ENCODE assay signal across 6 cellular contexts in genomic region chr10:132267916-132268315, GRCh38. TPM values are rescaled to one million over a fixed set of nuclear protein-coding genes. Genes with fewer than 3 reads are reported as not detected.
DNase-seq lines count a peak whose midpoint lies in the region; ATAC-seq and TF ChIP-seq lines count a peak whose summit lies in the region.
"Not testable (repeated sequence)": the region's sequence is repeated elsewhere in the genome, so short reads cannot be mapped to it uniquely, and the experiment has no call there.

No MANE protein-coding gene starts in this region.

- H3F3A ChIP-seq in neural progenitor cell (ENCODE audit: low read depth) = not testable (repeated sequence)

- not testable (repeated sequence) for H3K36me3 Mint-ChIP-seq in chondrocyte (ENCODE audit: low read depth); glutamatergic neuron (ENCODE audit: unreplicated experiment); neural progenitor cell

- H3K4me1 Mint-ChIP-seq in chondrocyte (ENCODE audit: low read depth) = peaks cover 19% of the 10 kb centered on the region
- H3K4me1 Mint-ChIP-seq in glutamatergic neuron (ENCODE audit: low read depth, unreplicated experiment) = peaks cover 43% of the 10 kb centered on the region
- peaks cover 43% of the 10 kb centered on the region for H3K4me1 Mint-ChIP-seq in neural progenitor cell

- not testable (repeated sequence) for H3K27ac ChIP-seq in neural progenitor cell; aorta (ENCODE audit: low read depth in 1 of 2, low read length in 2 of 2)

- H3K4me3 ChIP-seq in neural progenitor cell; aorta (ENCODE audit: low read length in 2 of 2): not testable (repeated sequence)

- not testable (repeated sequence) for H2AFZ ChIP-seq in neural progenitor cell (replicated peaks)

- not testable (repeated sequence) for H3K4me2 ChIP-seq in neural progenitor cell

- intact Hi-C loops in left ventricle myocardium superior (cut with micrococcal nuclease); posterior vena cava (cut with DNase I); aorta (cut with DNase I): not testable (repeated sequence)

- not testable (repeated sequence) for H3K9me3 ChIP-seq in neural progenitor cell (ENCODE audit: low read depth); aorta (ENCODE audit: control insufficient read depth, low read length)

- not testable (repeated sequence) for H3K27ac Mint-ChIP-seq in chondrocyte (ENCODE audit: unreplicated experiment); glutamatergic neuron (ENCODE audit: unreplicated experiment); neural progenitor cell

- not testable (repeated sequence) for H3K4me3 Mint-ChIP-seq in chondrocyte (ENCODE audit: unreplicated experiment)
- H3K4me3 Mint-ChIP-seq in glutamatergic neuron (ENCODE audit: unreplicated experiment) = peak overlapping the region; percentile 74
- H3K4me3 Mint-ChIP-seq in neural progenitor cell = peak overlapping the region; percentile 68

- not testable (repeated sequence) for TF ChIP-seq CTCF in chondrocyte (IDR thresholded peaks at IDR 0.05); glutamatergic neuron (IDR thresholded peaks at IDR 0.05; ENCODE audit: partially characterized antibody, unreplicated experiment); neural progenitor cell (IDR thresholded peaks at IDR 0.05)

- not testable (repeated sequence) for ATAC-seq in left ventricle myocardium superior; aorta (ENCODE audit: low FRiP score)

- WGBS in aorta, 2 donors = 90 to 93% methylated on average over 12 of the region's 12 CpGs

- not testable (repeated sequence) for H4K20me1 ChIP-seq in neural progenitor cell (ENCODE audit: low read depth)

- peaks cover 16% of the 10 kb centered on the region for H3K4me1 ChIP-seq in neural progenitor cell
- H3K4me1 ChIP-seq in aorta (ENCODE audit: control insufficient read depth in 1 of 2, insufficient read depth in 2 of 2, low read length in 2 of 2) = not testable (repeated sequence)

- not testable (repeated sequence) for H3K9ac ChIP-seq in neural progenitor cell

- DNase-seq in chondrocyte (ENCODE audit: low spot score) = peak; percentile 62
- not testable (repeated sequence) for DNase-seq in glutamatergic neuron; neural progenitor cell (ENCODE audit: low spot score)
- peak; percentile 16 for DNase-seq in left ventricle myocardium superior
- DNase-seq in posterior vena cava (ENCODE audit: low spot score) = peak; percentile 54
- DNase-seq in aorta = peak; percentile 8 to 31

- H3K79me2 ChIP-seq in neural progenitor cell (ENCODE audit: low read depth) = not testable (repeated sequence)

- not testable (repeated sequence) for H3K27me3 ChIP-seq in neural progenitor cell; aorta (ENCODE audit: control insufficient read depth in 1 of 2, insufficient read depth in 2 of 2, low read length in 1 of 2)

- H3K27me3 Mint-ChIP-seq in chondrocyte (ENCODE audit: low read depth) = not testable (repeated sequence)
- peaks cover 21% of the 10 kb centered on the region for H3K27me3 Mint-ChIP-seq in glutamatergic neuron (ENCODE audit: unreplicated experiment)
- H3K27me3 Mint-ChIP-seq in neural progenitor cell (ENCODE audit: insufficient read depth, low read depth) = peaks cover 13% of the 10 kb centered on the region

- H3K9me3 Mint-ChIP-seq in chondrocyte (ENCODE audit: low read depth); neural progenitor cell: not testable (repeated sequence)
- peaks cover 15% of the 10 kb centered on the region for H3K9me3 Mint-ChIP-seq in glutamatergic neuron (ENCODE audit: unreplicated experiment)

- H3K36me3 ChIP-seq in neural progenitor cell; aorta (ENCODE audit: control insufficient read depth in 1 of 2, insufficient read depth in 2 of 2, low read length in 1 of 2): not testable (repeated sequence)

RNA-seq across cellular contexts. Expression of gene STK32C, which starts 39.8 kb away (rescaled TPM):
- 15.8 to 17.9 TPM (median 17.2 TPM) in 3 replicates for total RNA-seq in chondrocyte
- 69.2 TPM for total RNA-seq in glutamatergic neuron (ENCODE audit: unreplicated experiment)
- 4.9 TPM for total RNA-seq in left ventricle myocardium superior
- 2.5 and 13.5 TPM in 2 replicates for total RNA-seq in neural progenitor cell (ENCODE audit: low replicate concordance)
- 1 to 10 TPM; 6.3 to 9.7 TPM for total RNA-seq in posterior vena cava
- 10 to 100 TPM in 1 of 2 donors, 1 to 10 TPM in 1; 7.1 to 12.2 TPM for total RNA-seq in aorta
- 10 to 100 TPM in 1 of 2 donors, 1 to 10 TPM in 1; 4.9 to 12.4 TPM for polyA plus RNA-seq in aorta
